36 cellular contexts compared by ENCODE assay signal in the genomic region with DNA sequence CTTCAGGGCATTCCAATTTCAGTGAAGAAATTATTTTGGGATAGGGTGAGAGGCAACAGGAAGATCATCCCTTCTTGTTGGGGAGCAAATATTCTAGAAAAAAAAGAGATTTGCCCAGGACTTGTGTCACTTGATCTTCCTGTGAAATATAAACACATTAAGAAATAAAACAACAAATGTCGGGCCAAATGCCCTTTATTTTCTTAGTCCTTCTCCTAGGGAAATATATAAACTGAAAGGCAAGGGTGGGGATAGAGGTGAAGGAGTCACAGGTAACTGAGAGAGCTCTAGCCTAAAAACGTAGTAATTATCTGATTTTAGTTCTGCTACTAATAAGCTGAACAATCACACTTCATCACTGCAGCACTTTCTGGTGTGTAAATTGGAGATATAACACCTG.
DNase-seq lines count a peak whose midpoint lies in the region; ATAC-seq, FAIRE-seq and TF ChIP-seq lines count a peak whose summit lies in the region.
"Had no signal": no experiment of that assay in that cellular context is flagged by ENCODE, and none has a peak within 500 bp of the region (broad histone marks: within the 10 kb centered on the region; RNA-seq: fewer than 3 reads in every experiment).

No MANE protein-coding gene starts in this region.

- peaks cover 33% of the 10 kb centered on the region for H3K9me3 Mint-ChIP-seq in nephron progenitor cell

- no peak overlapping the region for H3K4me3 Mint-ChIP-seq in nephron progenitor cell
- H3K4me3 Mint-ChIP-seq: B cell; CD14-positive monocyte; CD4-positive, alpha-beta memory T cell; CD4-positive, alpha-beta T cell; CD4-positive, CD25-positive, alpha-beta regulatory T cell; CD8-positive, alpha-beta memory T cell; CD8-positive, alpha-beta T cell had no signal

- H3K4me1 ChIP-seq in right lobe of liver, result peaks cover 0 to 35% (median 0%) of the 10 kb centered on the region in 4 donors
- no peaks in the 10 kb centered on the region for H3K4me1 ChIP-seq in HepG2 (ENCODE audit: insufficient read depth, low read length)
- peaks cover 18% of the 10 kb centered on the region for H3K4me1 ChIP-seq in PC-3 (ENCODE audit: insufficient read depth, low read length)
- no peaks in the 10 kb centered on the region for H3K4me1 ChIP-seq in small intestine (ENCODE audit: control insufficient read depth in 2 of 2, insufficient read depth in 1 of 2, low read depth in 1 of 2, low read length in 1 of 2)
- H3K4me1 ChIP-seq: A549; BE2C; BLaER1; BLaER1 treated with 17β-estradiol and CSF1 and Interleukin-3, amounts not matched to agents 10 nM and 100 nM had no signal

- H3K27ac ChIP-seq in right lobe of liver (peak overlapping the region in 1 of 3 donors; percentile 80), HepG2 (ENCODE audit: extremely low read length, insufficient read depth, low read length) (no peak overlapping the region), PC-3 (ENCODE audit: low read length) (peak overlapping the region; percentile 42), small intestine (ENCODE audit: low read depth in 1 of 2, low read length in 1 of 2) (no peak overlapping the region)
- H3K27ac ChIP-seq: 22Rv1; A549; BLaER1; BLaER1 treated with 17β-estradiol and CSF1 and Interleukin-3, amounts not matched to agents 10 nM and 100 nM; C4-2B had no signal

- CTCF ChIA-PET in HepG2 (lab: Yijun Ruan, JAX; ENCODE audit: low intra/inter-chr PET ratio, low total read pairs) (no interaction called here), PC-3 (lab: Charles Lee) (no interaction called here)

- peaks cover 0 to 17% (median 8%) of the 10 kb centered on the region in 4 donors for H3K36me3 ChIP-seq in right lobe of liver
- H3K36me3 ChIP-seq in HepG2 (replicated peaks in 1 of 2; ENCODE audit: control insufficient read depth in 1 of 2, insufficient read depth in 2 of 2, low read length in 2 of 2), result peaks cover 1 to 10% of the 10 kb centered on the region in 2 experiments
- peaks cover 10% of the 10 kb centered on the region for H3K36me3 ChIP-seq in PC-3 (ENCODE audit: low read depth, low read length)
- peaks cover 3 to 7% of the 10 kb centered on the region in 2 donors for H3K36me3 ChIP-seq in small intestine (ENCODE audit: control insufficient read depth in 2 of 2, insufficient read depth in 2 of 2, low read length in 2 of 2)
- H3K36me3 ChIP-seq: BE2C had no signal

- H3K36me3 Mint-ChIP-seq in nephron progenitor cell (ENCODE audit: low read depth), result peaks cover 92% of the 10 kb centered on the region

- H3K4me1 Mint-ChIP-seq in nephron progenitor cell, result no peaks in the 10 kb centered on the region
- H3K4me1 Mint-ChIP-seq: CD14-positive monocyte; CD8-positive, alpha-beta memory T cell had no signal

- no peak overlapping the region for H3K4me3 ChIP-seq in right lobe of liver
- H3K4me3 ChIP-seq in HepG2 (replicated peaks in 1 of 3; ENCODE audit: insufficient read depth in 1 of 3, low read depth in 2 of 3, low read length in 3 of 3), result no peak overlapping the region
- H3K4me3 ChIP-seq in PC-3 (ENCODE audit: low read length), result no peak overlapping the region
- no peak overlapping the region for H3K4me3 ChIP-seq in small intestine (ENCODE audit: low read depth in 1 of 2, low read length in 2 of 2)
- H3K4me3 ChIP-seq: A549; BLaER1; BLaER1 treated with 17β-estradiol and CSF1 and Interleukin-3, amounts not matched to agents 10 nM and 100 nM had no signal

- BruUV-seq in HepG2 (replicated peaks; lab: Mats Ljungman, UMichigan) (no TSS peak), PC-3 (replicated peaks; lab: Mats Ljungman, UMichigan) (no TSS peak)

- H3K9me2 ChIP-seq in PC-3 (replicated peaks; ENCODE audit: low read length), result no peaks in the 10 kb centered on the region

- H3K9me3 ChIP-seq in right lobe of liver (no peaks in the 10 kb centered on the region), HepG2 (ENCODE audit: low read length) (no peaks in the 10 kb centered on the region), PC-3 (ENCODE audit: low read length) (no peaks in the 10 kb centered on the region), small intestine (ENCODE audit: control insufficient read depth, low read depth) (no peaks in the 10 kb centered on the region)
- H3K9me3 ChIP-seq: BE2C, BLaER1, Caco-2 had no signal

- TF ChIP-seq CTCF in right lobe of liver (IDR thresholded peaks at IDR 0.05) (no peak), HepG2 (CRISPR knock-in tag; IDR thresholded peaks at IDR 0.05) (no peak), PC-3 (conservative IDR thresholded peaks at IDR 0.05; ENCODE audit: low read depth, low read length) (no peak), nephron progenitor cell (IDR thresholded peaks at IDR 0.05) (no peak)

- peaks cover 3% of the 10 kb centered on the region for H3K27me3 Mint-ChIP-seq in nephron progenitor cell (ENCODE audit: low read depth, poor library complexity)
- H3K27me3 Mint-ChIP-seq: B cell; CD4-positive, alpha-beta memory T cell; CD4-positive, alpha-beta T cell; CD4-positive, CD25-positive, alpha-beta regulatory T cell; CD8-positive, alpha-beta memory T cell had no signal

- no peak for TF ChIP-seq EP300 in HepG2 (IDR thresholded peaks at IDR 0.05; ENCODE audit: low read depth in 2 of 2, low read length in 2 of 2)
- TF ChIP-seq EP300 in HepG2 (CRISPR knock-in tag; IDR thresholded peaks at IDR 0.05; ENCODE audit: borderline replicate concordance), result no peak

- TF ChIP-seq RAD21 in HepG2 (CRISPR knock-in tag; IDR thresholded peaks at IDR 0.05), result no peak

- H2AFZ ChIP-seq in HepG2 (ENCODE audit: low read length) (no peak overlapping the region), PC-3 (ENCODE audit: low read length) (no peak overlapping the region)

- WGBS in right lobe of liver (ENCODE audit: insufficient coverage, low coverage, low lambda C conversion rate, missing lambda C conversion rate), result 26% methylated on average over 2 of the region's 2 CpGs
- WGBS in HepG2 (ENCODE audit: low lambda C conversion rate), result 90% methylated on average over 2 of the region's 2 CpGs
- 87 to 93% (median 88%) methylated on average over 2 of the region's 2 CpGs for WGBS in small intestine, 3 donors

- intact Hi-C loops in right lobe of liver (cut with DNase I), result no loop called here
- intact Hi-C loops in HepG2 (cut with micrococcal nuclease; ENCODE audit: unreplicated experiment), result no loop called here
- intact Hi-C loops in PC-3 (cut with micrococcal nuclease), result loop anchor here (10.0 kb wide), 1 partner anchor 108 kb away; a partner anchor contains a TSS
- intact Hi-C loops in Right ventricle myocardium superior (cut with DNase I), result no loop called here

- POLR2A ChIA-PET in HepG2 (lab: Yijun Ruan, JAX) (no interaction called here), PC-3 (lab: Charles Lee; ENCODE audit: unreplicated experiment) (no interaction called here)

- H3K9ac ChIP-seq in HepG2 (ENCODE audit: insufficient read depth, low read depth, low read length), result no peak overlapping the region
- no peak overlapping the region for H3K9ac ChIP-seq in PC-3 (ENCODE audit: low read length)
- H3K9ac ChIP-seq: BLaER1; BLaER1 treated with 17β-estradiol and CSF1 and Interleukin-3, amounts not matched to agents 10 nM and 100 nM had no signal

- H3K79me2 ChIP-seq in HepG2 (ENCODE audit: insufficient read depth, low read length), result no peaks in the 10 kb centered on the region
- no peaks in the 10 kb centered on the region for H3K79me2 ChIP-seq in PC-3 (ENCODE audit: low read length)

- FAIRE-seq in HepG2 (lab: Jason Lieb, UNC), result no peak
- FAIRE-seq in small intestine (lab: Jason Lieb, UNC), result no peak
- FAIRE-seq: A204.1, A549, D721Med had no signal

- DNase-seq in right lobe of liver (no peak), HepG2 (ENCODE audit: low spot score) (no peak), PC-3 (no peak), left lobe of liver (ENCODE audit: low spot score) (no peak), nephron progenitor cell (no peak), SHP77 treated with DMSO at 0.1 percent for 48 hours (lab: John Stamatoyannopoulos, UW) (no peak), small intestine (no peak), Right ventricle myocardium superior (no peak)
- DNase-seq: 8988T; ACHN; AML-193; BE2C; C1 segment of cervical spinal cord; Caco-2; Calu3; CD4-positive, alpha-beta memory T cell; CD4-positive, alpha-beta T cell; CD4-positive, CD25-positive, alpha-beta regulatory T cell; CD8-positive, alpha-beta memory T cell; CD8-positive, alpha-beta T cell; COR-L47; DMS 273 treated with DMSO at 0.1 percent for 48 hours; DMS153; DMS53; DMS79; DMS79 treated with DMSO at 0.1 percent for 48 hours; DND-41 had no signal

- H3K27me3 ChIP-seq in right lobe of liver (no peaks in the 10 kb centered on the region), HepG2 (ENCODE audit: control insufficient read depth in 1 of 2, insufficient read depth in 2 of 2, low read length in 2 of 2) (no peaks in the 10 kb centered on the region), PC-3 (ENCODE audit: low read length) (no peaks in the 10 kb centered on the region), small intestine (ENCODE audit: control insufficient read depth in 2 of 2, insufficient read depth in 2 of 2, low read length in 2 of 2) (no peaks in the 10 kb centered on the region)
- H3K27me3 ChIP-seq: BE2C; BLaER1; BLaER1 treated with 17β-estradiol and CSF1 and Interleukin-3, amounts not matched to agents 10 nM and 100 nM had no signal

- H3K4me2 ChIP-seq in HepG2 (ENCODE audit: low read depth, low read length) (no peak overlapping the region), PC-3 (ENCODE audit: low read length) (no peak overlapping the region)
- H3K4me2 ChIP-seq: A549; BLaER1; BLaER1 treated with 17β-estradiol and CSF1 and Interleukin-3, amounts not matched to agents 10 nM and 100 nM had no signal

- TF ChIP-seq POLR2A in right lobe of liver (IDR thresholded peaks at IDR 0.05) (no peak), HepG2 (IDR thresholded peaks at IDR 0.05; ENCODE audit: insufficient read depth in 1 of 2, low read depth in 2 of 2, low read length in 2 of 2) (no peak)

- H4K20me1 ChIP-seq in HepG2 (ENCODE audit: insufficient read depth, low read length), result no peaks in the 10 kb centered on the region
- H4K20me1 ChIP-seq in PC-3 (ENCODE audit: low read length), result no peaks in the 10 kb centered on the region
- H4K20me1 ChIP-seq: BLaER1; BLaER1 treated with 17β-estradiol and CSF1 and Interleukin-3, amounts not matched to agents 10 nM and 100 nM had no signal

- H3K27ac Mint-ChIP-seq in nephron progenitor cell, result peak overlapping the region; percentile 71
- H3K27ac Mint-ChIP-seq: B cell; CD4-positive, alpha-beta T cell; CD4-positive, CD25-positive, alpha-beta regulatory T cell; CD8-positive, alpha-beta memory T cell; CD8-positive, alpha-beta T cell had no signal

- H3F3A ChIP-seq in PC-3 (ENCODE audit: low read length, unreplicated experiment), result no peaks in the 10 kb centered on the region

- in situ Hi-C loops in HepG2 (cut with HindIII; ENCODE audit: extremely low pct_ligation_motif_present, low pct_unique_long_range_greater_than_20kb), result no loop called here

- ATAC-seq in right lobe of liver (peak; percentile 13 to 71 (median 40)), HepG2 (no peak), PC-3 (no peak), left lobe of liver (peak; percentile 57), Right ventricle myocardium superior (ENCODE audit: poor library complexity) (no peak)
- ATAC-seq: CD8-positive, alpha-beta T cell had no signal

TF ChIP-seq in HepG2, 621 proteins besides CTCF, POLR2A, EP300 and RAD21 (continues in another document):
- no peak for TF ChIP-seq TBL1XR1 (IDR thresholded peaks at IDR 0.05; ENCODE audit: borderline replicate concordance, low read length, partially characterized antibody)
- no peak for TF ChIP-seq ZFP1 (CRISPR knock-in tag; IDR thresholded peaks at IDR 0.05)
- no peak for TF ChIP-seq MEIS1 (CRISPR knock-in tag; IDR thresholded peaks at IDR 0.05; ENCODE audit: borderline replicate concordance)

Comparison
In these comparisons a context has a peak if more than half of its experiments do, and no peak if none do; other contexts are left out.
1. ATAC-seq: peak in right lobe of liver (4 of 4) and left lobe of liver (single experiment); none in HepG2 (single experiment), PC-3 (single experiment) and Right ventricle myocardium superior (single experiment).